In genomic region chr3:160374472-160374871, GRCh38 we compare ENCODE assay signal across 19 cellular contexts. TPM values are rescaled to one million over a fixed set of nuclear protein-coding genes. Genes with fewer than 3 reads are reported as not detected.
DNase-seq lines count a peak whose midpoint lies in the region; ATAC-seq, FAIRE-seq and TF ChIP-seq lines count a peak whose summit lies in the region.
"Had no signal": no experiment of that assay in that cellular context is flagged by ENCODE, and none has a peak within 500 bp of the region (broad histone marks: within the 10 kb centered on the region; RNA-seq: fewer than 3 reads in every experiment).

No MANE protein-coding gene starts in this region.

- no peak overlapping the region for H2AFZ ChIP-seq in ACC112 (ENCODE audit: low read length, unreplicated experiment)
- H2AFZ ChIP-seq: PC-9 had no signal

- no peak overlapping the region for H3K27ac Mint-ChIP-seq in stimulated activated naive B cell treated with anti-CD40 and anti-IgM and Interleukin-4, amounts not matched to agents 10 μg/mL and 1 μg/mL and 100 μg/mL, for 72 hours

- H3K27ac ChIP-seq in ACC112 (ENCODE audit: low read depth, low read length), result peak overlapping the region; percentile 12
- no peak overlapping the region for H3K27ac ChIP-seq in pancreas
- H3K27ac ChIP-seq in colonic mucosa, result no peak overlapping the region
- H3K27ac ChIP-seq: PC-9, SK-N-MC had no signal

- H3K9ac ChIP-seq in colonic mucosa (ENCODE audit: low read depth in 2 of 2, low read length in 2 of 2), result no peak overlapping the region

- no peak overlapping the region for H3K4me3 Mint-ChIP-seq in stimulated activated naive B cell treated with anti-CD40 and anti-IgM and Interleukin-4, amounts not matched to agents 10 μg/mL and 1 μg/mL and 100 μg/mL, for 72 hours

- H3K4me1 Mint-ChIP-seq in stimulated activated naive B cell treated with anti-CD40 and anti-IgM and Interleukin-4, amounts not matched to agents 10 μg/mL and 1 μg/mL and 100 μg/mL, for 72 hours, result peaks cover 7 to 16% of the 10 kb centered on the region in 2 donors

- WGBS in pancreas, 2 donors, result 32 to 36% methylated on average over 2 of the region's 2 CpGs
- WGBS in lower leg skin, 2 donors, result 87 to 89% methylated on average over 2 of the region's 2 CpGs

- H3K36me3 ChIP-seq in ACC112 (ENCODE audit: insufficient read depth, low read length) (peaks cover 6% of the 10 kb centered on the region), pancreas (no peaks in the 10 kb centered on the region), colonic mucosa (no peaks in the 10 kb centered on the region)

- FAIRE-seq in pancreas (lab: Jason Lieb, UNC), result peak; percentile 29
- FAIRE-seq: H54 had no signal

- no peaks in the 10 kb centered on the region for H3K27me3 ChIP-seq in ACC112 (ENCODE audit: insufficient read depth, low read length)
- H3K27me3 ChIP-seq in pancreas, result no peaks in the 10 kb centered on the region
- H3K27me3 ChIP-seq in colonic mucosa, result no peaks in the 10 kb centered on the region
- H3K27me3 ChIP-seq: MG63 had no signal

- no peaks in the 10 kb centered on the region for H3K27me3 Mint-ChIP-seq in stimulated activated naive B cell treated with anti-CD40 and anti-IgM and Interleukin-4, amounts not matched to agents 10 μg/mL and 1 μg/mL and 100 μg/mL, for 72 hours

- peaks cover 4% of the 10 kb centered on the region for H3K79me2 ChIP-seq in ACC112 (ENCODE audit: control insufficient read depth, insufficient read depth, low read length, unreplicated experiment)

- H3K4me3 ChIP-seq in ACC112 (ENCODE audit: low read depth, low read length) (no peak overlapping the region), pancreas (no peak overlapping the region), lower leg skin (ENCODE audit: low read depth, poor library complexity, severe bottlenecking) (no peak overlapping the region), colonic mucosa (no peak overlapping the region)
- H3K4me3 ChIP-seq: MG63, PC-9, SK-N-MC had no signal

- TF ChIP-seq POLR2A in lower leg skin (IDR thresholded peaks at IDR 0.05), result no peak

- no peak for ATAC-seq in pancreas
- ATAC-seq in HG02798 (IDR thresholded peaks at IDR 0.05; ENCODE audit: poor library complexity, unreplicated experiment), result no peak
- no peak for ATAC-seq in stimulated activated naive B cell treated with anti-CD40 and anti-IgM and Interleukin-4, amounts not matched to agents 10 μg/mL and 1 μg/mL and 100 μg/mL, for 72 hours (replicated peaks)
- ATAC-seq: Right ventricle myocardium inferior had no signal

- DNase-seq in LHCN-M2 (ENCODE audit: low read depth) (peak; percentile 30), fibroblast of peridontal ligament (ENCODE audit: extremely low read depth) (peak; percentile 3), pancreas (no peak), lower leg skin (ENCODE audit: low spot score in 2 of 2) (no peak), colonic mucosa (no peak)
- no peak for DNase-seq in stimulated activated naive B cell treated with anti-CD40 and anti-IgM and Interleukin-4, amounts not matched to agents 10 μg/mL and 1 μg/mL and 100 μg/mL, for 72 hours
- DNase-seq: AML-193, DMS79, GDM1, KG1, MG63, NCI-H1105, NCI-H1694 treated with DMSO at 0.1 percent for 48 hours, PC-9 had no signal

- no peaks in the 10 kb centered on the region for H3K9me3 Mint-ChIP-seq in stimulated activated naive B cell treated with anti-CD40 and anti-IgM and Interleukin-4, amounts not matched to agents 10 μg/mL and 1 μg/mL and 100 μg/mL, for 72 hours

- intact Hi-C loops in pancreas (cut with DNase I) (no loop called here), lower leg skin (cut with DNase I; ENCODE audit: low total_unique reads) (loop anchor here (5.0 kb wide), 1 partner anchor 1402 kb away; no protein-coding TSS in a partner anchor), colonic mucosa (cut with DNase I) (no loop called here)

- TF ChIP-seq CTCF in pancreas (IDR thresholded peaks at IDR 0.05) (no peak), lower leg skin (IDR thresholded peaks at IDR 0.05) (no peak), colonic mucosa (IDR thresholded peaks at IDR 0.05) (no peak)

- peaks cover 14 to 32% of the 10 kb centered on the region in 2 donors for H3K36me3 Mint-ChIP-seq in stimulated activated naive B cell treated with anti-CD40 and anti-IgM and Interleukin-4, amounts not matched to agents 10 μg/mL and 1 μg/mL and 100 μg/mL, for 72 hours

- H3K9me3 ChIP-seq in pancreas (no peaks in the 10 kb centered on the region), colonic mucosa (no peaks in the 10 kb centered on the region)
- H3K9me3 ChIP-seq: MG63 had no signal

- H3K4me1 ChIP-seq in ACC112 (ENCODE audit: control insufficient read depth, insufficient read depth, low read length, unreplicated experiment), result peaks cover 70% of the 10 kb centered on the region
- no peaks in the 10 kb centered on the region for H3K4me1 ChIP-seq in pancreas
- no peaks in the 10 kb centered on the region for H3K4me1 ChIP-seq in colonic mucosa

RNA-seq across cellular contexts. Expression of gene IFT80, which starts 24.6 kb away (rescaled TPM):
- 30.7 and 48.6 TPM in 2 replicates for total RNA-seq in LHCN-M2 (2014; rRNA removed)
- polyA plus RNA-seq in LHCN-M2 (2012), result 6.7 TPM
- 10 to 100 TPM in 2 of 6 donors, 1 to 10 TPM in 4; 5.2 to 14.8 (median 8.6) TPM for total RNA-seq in pancreas
- 10 to 100 TPM; 12.0 to 27.7 TPM for polyA plus RNA-seq in pancreas
- 10 to 100 TPM in 3 of 4 donors, 1 to 10 TPM in 1; 9.7 to 15.7 (median 15.3) TPM for total RNA-seq in lower leg skin
- total RNA-seq in colonic mucosa, result 10 to 100 TPM; 13.1 to 13.8 TPM

RNA-seq across cellular contexts. Expression of gene SMC4, which starts 25.0 kb away (rescaled TPM):
- total RNA-seq in LHCN-M2 (2014; rRNA removed) (130 and 186 TPM in 2 replicates), pancreas (10 to 100 TPM in 3 of 6 donors, 1 to 10 TPM in 3; 6.5 to 15.7 (median 9.8) TPM), lower leg skin (10 to 100 TPM; 18.5 to 33.7 (median 28.6) TPM), colonic mucosa (100 to 1,000 TPM in 1 of 2 donors, 10 to 100 TPM in 1; 43.1 to 134 TPM)
- 27.8 TPM for polyA plus RNA-seq in LHCN-M2 (2012)
- 10 to 100 TPM in 1 of 2 donors, 1 to 10 TPM in 1; 9.4 to 14.7 TPM for polyA plus RNA-seq in pancreas

Comparison
In these comparisons a context has a peak if more than half of its experiments do, and no peak if none do; other contexts are left out.
1. DNase-seq: peak in LHCN-M2 (single experiment) and fibroblast of peridontal ligament (single experiment); none in pancreas (0 of 6), stimulated activated naive B cell treated with anti-CD40 and anti-IgM and Interleukin-4, amounts not matched to agents 10 μg/mL and 1 μg/mL and 100 μg/mL, for 72 hours (single experiment), lower leg skin (0 of 2) and colonic mucosa (single experiment).